In the genomic region with DNA sequence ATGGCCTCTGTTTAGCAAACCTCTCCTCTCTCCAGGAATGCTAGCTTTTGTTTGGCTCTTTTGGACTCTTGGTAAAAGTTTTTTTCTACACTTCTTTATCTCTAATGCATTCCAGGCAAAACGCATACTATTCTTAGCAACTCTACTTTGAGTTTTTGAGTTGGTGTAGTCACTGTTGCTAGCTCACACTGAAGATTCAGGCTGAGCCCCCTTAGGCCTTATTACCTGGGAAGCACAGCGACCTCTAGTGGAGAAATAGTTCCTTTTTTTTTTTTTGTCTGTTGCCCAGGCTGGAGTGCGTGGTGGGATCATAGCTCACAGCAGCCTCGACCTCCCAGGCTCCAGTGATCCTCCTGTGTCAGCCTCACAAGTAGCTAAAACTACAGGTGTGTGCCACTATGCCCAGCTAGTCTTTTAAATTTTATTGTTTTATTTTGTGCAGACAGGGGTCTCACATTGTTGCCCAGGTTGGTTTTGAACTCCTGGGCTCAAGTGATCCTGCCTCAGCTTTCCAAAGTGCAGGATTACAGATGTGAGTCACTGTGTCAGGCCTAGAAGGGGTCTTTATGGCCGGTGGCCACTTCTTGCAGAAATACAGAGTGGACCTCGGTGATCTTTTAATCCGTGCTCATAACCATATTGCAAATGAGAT, we compare ENCODE assay signal across 8 cellular contexts.
DNase-seq lines count a peak whose midpoint lies in the region; ATAC-seq, FAIRE-seq and TF ChIP-seq lines count a peak whose summit lies in the region.

No MANE protein-coding gene starts in this region.

- H3K27me3 Mint-ChIP-seq in activated CD4-positive, alpha-beta T cell treated with anti-CD3 and anti-CD28 coated beads, Interleukin-2, amount 10 ng/mL, durations not matched to agents 7 days and 5 days: peaks cover 20% of the 10 kb centered on the region
- H3K27me3 Mint-ChIP-seq in neural progenitor cell (ENCODE audit: insufficient read depth, low read depth): peaks cover 4% of the 10 kb centered on the region

- no peak overlapping the region for H3K4me3 ChIP-seq in PC-3 (ENCODE audit: low read length)
- no peak overlapping the region for H3K4me3 ChIP-seq in esophagus muscularis mucosa
- H3K4me3 ChIP-seq in neural progenitor cell: no peak overlapping the region

- no peaks in the 10 kb centered on the region for H3K9me3 Mint-ChIP-seq in activated CD4-positive, alpha-beta T cell treated with anti-CD3 and anti-CD28 coated beads, Interleukin-2, amount 10 ng/mL, durations not matched to agents 7 days and 5 days
- no peaks in the 10 kb centered on the region for H3K9me3 Mint-ChIP-seq in neural progenitor cell

- WGBS in esophagus muscularis mucosa: 44% methylated on average over 6 of the region's 7 CpGs

- H3K27ac ChIP-seq in PC-3 (ENCODE audit: low read length) (no peak overlapping the region), esophagus muscularis mucosa (replicated peaks in 1 of 4) (no peak overlapping the region), neural progenitor cell (peak overlapping the region; percentile 66), substantia nigra (ENCODE audit: low read depth, low read length, poor library complexity, severe bottlenecking) (no peak overlapping the region)

- H3K4me1 ChIP-seq in PC-3 (ENCODE audit: insufficient read depth, low read length) (peaks cover 25% of the 10 kb centered on the region), esophagus muscularis mucosa (peaks cover 0 to 27% (median 2%) of the 10 kb centered on the region in 4 donors), neural progenitor cell (peaks cover 22% of the 10 kb centered on the region)

- H2AFZ ChIP-seq in PC-3 (ENCODE audit: low read length): no peak overlapping the region
- H2AFZ ChIP-seq in neural progenitor cell (replicated peaks): peak overlapping the region; percentile 14

- no peaks in the 10 kb centered on the region for H3K9me2 ChIP-seq in PC-3 (replicated peaks; ENCODE audit: low read length)

- TF ChIP-seq CTCF in PC-3 (conservative IDR thresholded peaks at IDR 0.05; ENCODE audit: low read depth, low read length) (peak; percentile 91), esophagus muscularis mucosa (IDR thresholded peaks at IDR 0.05) (peak; percentile 43 to 66 (median 58)), neural progenitor cell (IDR thresholded peaks at IDR 0.05) (peak; percentile 88)

- no peak overlapping the region for H3K27ac Mint-ChIP-seq in activated CD4-positive, alpha-beta T cell treated with anti-CD3 and anti-CD28 coated beads, Interleukin-2, amount 10 ng/mL, durations not matched to agents 7 days and 5 days
- peak overlapping the region; percentile 68 for H3K27ac Mint-ChIP-seq in neural progenitor cell

- TF ChIP-seq EP300 in esophagus muscularis mucosa (IDR thresholded peaks at IDR 0.05): no peak

- DNase-seq in activated CD4-positive, alpha-beta T cell treated with anti-CD3 and anti-CD28 coated beads, Interleukin-2, amount 10 ng/mL, durations not matched to agents 7 days and 5 days: peak; percentile 17
- no peak for DNase-seq in activated CD4-positive, alpha-beta T cell treated with anti-CD3 and anti-CD28 coated beads, Interleukin-2, amount 50 U/mL, for 4 hours
- DNase-seq in HTR-8/SVneo (ENCODE audit: insufficient read length, low spot score) (peak; percentile 19), PC-3 (peak; percentile 71), esophagus muscularis mucosa (ENCODE audit: extremely low spot score) (no peak), neural progenitor cell (ENCODE audit: low spot score) (peak; percentile 83), substantia nigra (lab: John Stamatoyannopoulos, UW) (no peak), globus pallidus (ENCODE audit: low spot score) (no peak)

- POLR2A ChIA-PET in activated CD4-positive, alpha-beta T cell treated with anti-CD3 and anti-CD28 coated beads, Interleukin-2, amount 10 ng/mL, durations not matched to agents 7 days and 5 days (lab: Charles Lee): no interaction called here
- POLR2A ChIA-PET in PC-3 (lab: Charles Lee; ENCODE audit: unreplicated experiment): interaction anchor here (0.6 kb wide), 2 partner anchors 33 to 36 kb away, joined by 4 to 5 read pairs; no protein-coding TSS in a partner anchor

- no peaks in the 10 kb centered on the region for H3K27me3 ChIP-seq in PC-3 (ENCODE audit: low read length)
- no peaks in the 10 kb centered on the region for H3K27me3 ChIP-seq in esophagus muscularis mucosa
- H3K27me3 ChIP-seq in neural progenitor cell: no peaks in the 10 kb centered on the region

- no peaks in the 10 kb centered on the region for H3K36me3 ChIP-seq in PC-3 (ENCODE audit: low read depth, low read length)
- peaks cover 0 to 30% (median 14%) of the 10 kb centered on the region in 4 donors for H3K36me3 ChIP-seq in esophagus muscularis mucosa
- H3K36me3 ChIP-seq in neural progenitor cell: no peaks in the 10 kb centered on the region

- H3K9me3 ChIP-seq in PC-3 (ENCODE audit: low read length) (no peaks in the 10 kb centered on the region), esophagus muscularis mucosa (no peaks in the 10 kb centered on the region), neural progenitor cell (ENCODE audit: low read depth) (no peaks in the 10 kb centered on the region)

- H3K36me3 Mint-ChIP-seq in activated CD4-positive, alpha-beta T cell treated with anti-CD3 and anti-CD28 coated beads, Interleukin-2, amount 10 ng/mL, durations not matched to agents 7 days and 5 days (ENCODE audit: low read depth): no peaks in the 10 kb centered on the region
- no peaks in the 10 kb centered on the region for H3K36me3 Mint-ChIP-seq in neural progenitor cell

- ATAC-seq in PC-3: peak; percentile 34

- H3K4me2 ChIP-seq in PC-3 (ENCODE audit: low read length) (no peak overlapping the region), neural progenitor cell (peak overlapping the region; percentile 17)

- no peak for FAIRE-seq in HTR-8/SVneo (lab: Jason Lieb, UNC)

- intact Hi-C loops in PC-3 (cut with micrococcal nuclease) (loop anchor here (1.0 to 5.0 kb wide), 2 partner anchors 65 to 99 kb away; no protein-coding TSS in a partner anchor), esophagus muscularis mucosa (cut with DNase I) (loop anchor here (5.0 kb wide), 1 partner anchor 100 kb away; no protein-coding TSS in a partner anchor)

- no peak overlapping the region for H3K9ac ChIP-seq in PC-3 (ENCODE audit: low read length)
- no peak overlapping the region for H3K9ac ChIP-seq in neural progenitor cell

- BruUV-seq in PC-3 (replicated peaks; lab: Mats Ljungman, UMichigan): no TSS peak

- no peaks in the 10 kb centered on the region for H3F3A ChIP-seq in PC-3 (ENCODE audit: low read length, unreplicated experiment)
- peaks cover 29% of the 10 kb centered on the region for H3F3A ChIP-seq in neural progenitor cell (ENCODE audit: low read depth)

- H3K79me2 ChIP-seq in PC-3 (ENCODE audit: low read length) (no peaks in the 10 kb centered on the region), neural progenitor cell (ENCODE audit: low read depth) (no peaks in the 10 kb centered on the region)

- no peak for TF ChIP-seq POLR2A in esophagus muscularis mucosa (IDR thresholded peaks at IDR 0.05; ENCODE audit: low read depth)

- H4K20me1 ChIP-seq in PC-3 (ENCODE audit: low read length) (no peaks in the 10 kb centered on the region), neural progenitor cell (ENCODE audit: low read depth) (no peaks in the 10 kb centered on the region)

- H3K4me3 Mint-ChIP-seq in activated CD4-positive, alpha-beta T cell treated with anti-CD3 and anti-CD28 coated beads, Interleukin-2, amount 10 ng/mL, durations not matched to agents 7 days and 5 days: no peak overlapping the region
- no peak overlapping the region for H3K4me3 Mint-ChIP-seq in neural progenitor cell

- CTCF ChIA-PET in activated CD4-positive, alpha-beta T cell treated with anti-CD3 and anti-CD28 coated beads, Interleukin-2, amount 10 ng/mL, durations not matched to agents 7 days and 5 days (lab: Charles Lee): interaction anchor here (0.6 to 1.5 kb wide), 9 partner anchors 8 to 658 kb away, joined by 3 to 5 read pairs (median 3); no protein-coding TSS in a partner anchor
- CTCF ChIA-PET in PC-3 (lab: Charles Lee): interaction anchor here (0.6 to 2.7 kb wide), 22 partner anchors 8 to 1422 kb away, joined by 3 to 57 read pairs (median 6); a partner anchor contains a TSS

- H3K4me1 Mint-ChIP-seq in activated CD4-positive, alpha-beta T cell treated with anti-CD3 and anti-CD28 coated beads, Interleukin-2, amount 10 ng/mL, durations not matched to agents 7 days and 5 days: peaks cover 3% of the 10 kb centered on the region
- H3K4me1 Mint-ChIP-seq in neural progenitor cell: peaks cover 16% of the 10 kb centered on the region

Comparison
In these comparisons a context has a peak if more than half of its experiments do, and no peak if none do; other contexts are left out.
1. DNase-seq: peak in activated CD4-positive, alpha-beta T cell treated with anti-CD3 and anti-CD28 coated beads, Interleukin-2, amount 10 ng/mL, durations not matched to agents 7 days and 5 days (single experiment), HTR-8/SVneo (single experiment), PC-3 (single experiment) and neural progenitor cell (single experiment); none in activated CD4-positive, alpha-beta T cell treated with anti-CD3 and anti-CD28 coated beads, Interleukin-2, amount 50 U/mL, for 4 hours (0 of 2), esophagus muscularis mucosa (single experiment), substantia nigra (0 of 49) and globus pallidus (single experiment).
2. Peak in every context shown above with its lines, with median percentiles within 50 percentile points of each other: CTCF ChIP-seq.